16 cellular contexts compared by ENCODE assay signal in the genomic region with DNA sequence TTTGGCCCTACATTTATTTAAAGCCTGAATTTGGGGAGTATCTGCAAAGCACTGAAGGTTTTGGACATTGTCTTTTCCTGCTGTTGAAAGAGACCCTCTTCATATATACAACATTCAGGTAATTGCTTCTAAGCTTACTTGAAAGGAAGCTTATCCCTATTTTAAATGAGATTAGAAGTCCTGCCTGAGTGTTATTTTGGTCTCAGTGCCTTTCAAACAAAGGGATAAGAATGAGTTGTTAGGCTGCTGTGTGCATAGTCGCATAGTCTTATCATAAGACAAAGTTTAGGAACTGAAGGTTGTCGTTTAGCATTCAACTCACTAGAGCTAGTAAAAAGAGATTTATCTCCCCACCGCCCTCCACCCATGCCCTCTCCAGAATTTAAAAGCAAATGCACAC. TPM values are rescaled to one million over a fixed set of nuclear protein-coding genes. Genes with fewer than 3 reads are reported as not detected.
DNase-seq lines count a peak whose midpoint lies in the region; ATAC-seq and TF ChIP-seq lines count a peak whose summit lies in the region.
"Had no signal": no experiment of that assay in that cellular context is flagged by ENCODE, and none has a peak within 500 bp of the region (broad histone marks: within the 10 kb centered on the region; RNA-seq: fewer than 3 reads in every experiment).

No MANE protein-coding gene starts in this region.

- H3K36me3 ChIP-seq in heart left ventricle = peaks cover 0 to 25% (median 10%) of the 10 kb centered on the region in 9 donors
- H3K36me3 ChIP-seq in naive thymus-derived CD4-positive, alpha-beta T cell (ENCODE audit: control insufficient read depth in 2 of 3, insufficient read depth in 3 of 3, low read length in 3 of 3) = peaks cover 0 to 5% (median 0%) of the 10 kb centered on the region in 3 experiments
- H3K36me3 ChIP-seq: MG63 had no signal

- peaks cover 68% of the 10 kb centered on the region for H3K4me1 Mint-ChIP-seq in brain
- H3K4me1 Mint-ChIP-seq in naive thymus-derived CD4-positive, alpha-beta T cell = peaks cover 57 to 89% (median 86%) of the 10 kb centered on the region in 7 donors

- peak overlapping the region in 4 of 5 experiments; percentile 22 to 65 (median 56) for H3K27ac Mint-ChIP-seq in brain
- peak overlapping the region in 8 of 9 donors; percentile 39 to 91 (median 72) for H3K27ac Mint-ChIP-seq in naive thymus-derived CD4-positive, alpha-beta T cell
- H3K27ac Mint-ChIP-seq: T-helper 1 cell treated with Interleukin-12 subunit alpha and Interleukin-12 subunit beta and Interleukin-4 antibody, amounts not matched to agents 30 μg/mL and 1 μg/mL, for 36 hours had no signal

- ATAC-seq in heart left ventricle (no peak), left cardiac atrium (no peak), HG02642 (IDR thresholded peaks at IDR 0.05; ENCODE audit: poor library complexity, unreplicated experiment) (no peak)
- ATAC-seq in naive thymus-derived CD4-positive, alpha-beta T cell = no peak
- ATAC-seq: gastrocnemius medialis, GM12878 had no signal

- H3K4me1 ChIP-seq in heart left ventricle = peaks cover 11 to 72% (median 51%) of the 10 kb centered on the region in 12 donors
- peaks cover 33 to 56% of the 10 kb centered on the region in 2 donors for H3K4me1 ChIP-seq in naive thymus-derived CD4-positive, alpha-beta T cell (ENCODE audit: control insufficient read depth in 2 of 2, insufficient read depth in 2 of 2, low read length in 2 of 2)

- POLR2A ChIA-PET in naive thymus-derived CD4-positive, alpha-beta T cell (lab: Charles Lee) = interaction anchor here (0.8 to 4.8 kb wide), 4 partner anchors 14 to 27 kb away, joined by 3 to 62 read pairs (median 3); no protein-coding TSS in a partner anchor

- peak overlapping the region in 11 of 12 donors; percentile 17 to 70 (median 47) for H3K27ac ChIP-seq in heart left ventricle
- peak overlapping the region; percentile 1 for H3K27ac ChIP-seq in naive thymus-derived CD4-positive, alpha-beta T cell (ENCODE audit: low read depth, low read length)
- H3K27ac ChIP-seq: ascending aorta had no signal

- H3K36me3 Mint-ChIP-seq in brain = peaks cover 39% of the 10 kb centered on the region
- peaks cover 13 to 48% (median 36%) of the 10 kb centered on the region in 5 donors for H3K36me3 Mint-ChIP-seq in naive thymus-derived CD4-positive, alpha-beta T cell

- DNase-seq in heart left ventricle = no peak
- no peak for DNase-seq in left cardiac atrium
- no peak for DNase-seq in naive thymus-derived CD4-positive, alpha-beta T cell
- no peak for DNase-seq in DMS79 (lab: John Stamatoyannopoulos, UW)
- DNase-seq in NCI-H1436 treated with DMSO at 0.1 percent for 48 hours (lab: John Stamatoyannopoulos, UW) = no peak
- no peak for DNase-seq in stimulated activated CD8-positive, alpha-beta memory T cell treated with anti-CD3 and anti-CD28 coated beads, Interleukin-4, amount 100 ng/mL, for 48 hours
- DNase-seq: gastrocnemius medialis, MG63, NCI-H187, nephron progenitor cell had no signal

- no peak overlapping the region for H3K4me3 ChIP-seq in heart left ventricle
- no peak overlapping the region for H3K4me3 ChIP-seq in naive thymus-derived CD4-positive, alpha-beta T cell (ENCODE audit: low read length)
- H3K4me3 ChIP-seq: ascending aorta, gastrocnemius medialis, GM12878, lung, MG63 had no signal

- TF ChIP-seq CTCF in heart left ventricle (IDR thresholded peaks at IDR 0.05) (no peak), brain (conservative IDR thresholded peaks at IDR 0.05) (no peak)

- CTCF ChIA-PET in naive thymus-derived CD4-positive, alpha-beta T cell (lab: Charles Lee) = interaction anchor here (1.7 to 2.5 kb wide), 2 partner anchors 17 to 58 kb away, joined by 4 to 9 read pairs; no protein-coding TSS in a partner anchor

- H3K27me3 Mint-ChIP-seq in brain = peaks cover 7% of the 10 kb centered on the region
- H3K27me3 Mint-ChIP-seq in naive thymus-derived CD4-positive, alpha-beta T cell = no peaks in the 10 kb centered on the region

- no peaks in the 10 kb centered on the region for H3K27me3 ChIP-seq in heart left ventricle
- no peaks in the 10 kb centered on the region for H3K27me3 ChIP-seq in naive thymus-derived CD4-positive, alpha-beta T cell (ENCODE audit: control insufficient read depth in 2 of 2, insufficient read depth in 2 of 2, low read length in 2 of 2)
- H3K27me3 ChIP-seq: ascending aorta, gastrocnemius medialis, MG63 had no signal

- no peaks in the 10 kb centered on the region for H3K9me3 Mint-ChIP-seq in brain
- peaks cover 0 to 2% (median 0%) of the 10 kb centered on the region in 11 donors for H3K9me3 Mint-ChIP-seq in naive thymus-derived CD4-positive, alpha-beta T cell
- H3K9me3 Mint-ChIP-seq: nephron progenitor cell; T-helper 1 cell treated with Interleukin-12 subunit alpha and Interleukin-12 subunit beta and Interleukin-4 antibody, amounts not matched to agents 30 μg/mL and 1 μg/mL, for 36 hours had no signal

- WGBS in heart left ventricle, 4 donors = 34 to 50% (median 47%) methylated on average over 3 of the region's 3 CpGs

- no peak for TF ChIP-seq POLR2A in heart left ventricle (IDR thresholded peaks at IDR 0.05)

- intact Hi-C loops in heart left ventricle (cut with DNase I) = loop anchor here in 4 of 10 donors (10.0 kb wide), 4 partner anchors 57 to 517 kb away; a partner anchor contains a TSS
- intact Hi-C loops in left cardiac atrium (cut with DNase I) = loop anchor here in 1 of 2 donors (10.0 kb wide), 1 partner anchor 57 kb away; no protein-coding TSS in a partner anchor
- intact Hi-C loops in naive thymus-derived CD4-positive, alpha-beta T cell (cut with micrococcal nuclease) = loop anchor here (5.0 to 10.0 kb wide), 4 partner anchors 707 to 1383 kb away; a partner anchor contains a TSS

- peak overlapping the region in 4 of 5 experiments; percentile 36 to 73 (median 44) for H3K4me3 Mint-ChIP-seq in brain
- H3K4me3 Mint-ChIP-seq in naive thymus-derived CD4-positive, alpha-beta T cell = peak overlapping the region in 9 of 10 donors; percentile 31 to 90 (median 67)
- H3K4me3 Mint-ChIP-seq: nephron progenitor cell; T-helper 1 cell treated with Interleukin-12 subunit alpha and Interleukin-12 subunit beta and Interleukin-4 antibody, amounts not matched to agents 30 μg/mL and 1 μg/mL, for 36 hours had no signal

- H3K9me3 ChIP-seq in heart left ventricle = no peaks in the 10 kb centered on the region
- H3K9me3 ChIP-seq in naive thymus-derived CD4-positive, alpha-beta T cell (ENCODE audit: control insufficient read depth in 2 of 3, low read length in 3 of 3) = no peaks in the 10 kb centered on the region
- H3K9me3 ChIP-seq: ascending aorta, gastrocnemius medialis, MG63 had no signal

RNA-seq across cellular contexts. Expression of a gene that starts 5.7 kb away (rescaled TPM):
- total RNA-seq in heart left ventricle (10 to 100 TPM; 32.2 to 66.6 (median 48.9) TPM), left cardiac atrium (10 to 100 TPM; 41.9 to 45.9 TPM)
- polyA plus RNA-seq in heart left ventricle (10 to 100 TPM; 10.4 to 34.9 TPM), brain (ENCODE audit: insufficient read depth, low read depth, low replicate concordance) (9.4 TPM)
- 100 to 1,000 TPM in 4 of 5 experiments, 10 to 100 TPM in 1; 38.1 to 130 (median 104) TPM for total RNA-seq in naive thymus-derived CD4-positive, alpha-beta T cell
- polyA plus RNA-seq in naive thymus-derived CD4-positive, alpha-beta T cell = 10 to 100 TPM; 42.7 to 65.8 TPM
